In genomic region chr5:132064738-132065331, GRCh38 we compare ENCODE assay signal across 2 cellular contexts.
TF ChIP-seq lines count a peak whose summit lies in the region.

No MANE protein-coding gene starts in this region.

TF ChIP-seq in A549, 52 proteins besides CTCF, POLR2A, EP300 and RAD21:
- TF ChIP-seq SMC3 (IDR thresholded peaks at IDR 0.05) (peak; percentile 40; the same call in 2 of the 3 replicates), PHF8 (IDR thresholded peaks at IDR 0.05; ENCODE audit: borderline replicate concordance, low read depth) (no peak)

TF ChIP-seq in HepG2, 621 proteins besides CTCF, POLR2A, EP300 and RAD21 (continues in another document):
- TF ChIP-seq PBX3 (CRISPR knock-in tag; IDR thresholded peaks at IDR 0.05; ENCODE audit: borderline replicate concordance) (no peak), ZNF724P (CRISPR knock-in tag; IDR thresholded peaks at IDR 0.05; ENCODE audit: borderline replicate concordance) (no peak), CSRNP2 (CRISPR knock-in tag; conservative IDR thresholded peaks at IDR 0.05; ENCODE audit: low read depth) (no peak), ISL2 (CRISPR knock-in tag; IDR thresholded peaks at IDR 0.05) (no peak), ZNF275 (CRISPR knock-in tag; IDR thresholded peaks at IDR 0.05; ENCODE audit: borderline replicate concordance) (no peak), ZNF382 (CRISPR knock-in tag; IDR thresholded peaks at IDR 0.05; ENCODE audit: borderline replicate concordance) (no peak), ZNF678 (CRISPR knock-in tag; IDR thresholded peaks at IDR 0.05) (no peak), ZNF350 (CRISPR knock-in tag; IDR thresholded peaks at IDR 0.05; ENCODE audit: borderline replicate concordance, low read depth) (peak; percentile 39; the same call in 1 of the 2 replicates), GMEB2 (CRISPR knock-in tag; IDR thresholded peaks at IDR 0.05; ENCODE audit: low read depth) (no peak), ZNF792 (CRISPR knock-in tag; IDR thresholded peaks at IDR 0.05) (no peak), NR2C2 (CRISPR knock-in tag; IDR thresholded peaks at IDR 0.05; ENCODE audit: borderline replicate concordance) (no peak), ZNF367 (CRISPR knock-in tag; IDR thresholded peaks at IDR 0.05; ENCODE audit: borderline replicate concordance) (no peak), RBAK (CRISPR knock-in tag; IDR thresholded peaks at IDR 0.05) (no peak), GATAD1 (CRISPR knock-in tag; IDR thresholded peaks at IDR 0.05) (no peak), HIVEP1 (CRISPR knock-in tag; IDR thresholded peaks at IDR 0.05) (0 out of 2 replicates have a peak, but pooled peaks have one; percentile 17), ZNF580 (CRISPR knock-in tag; IDR thresholded peaks at IDR 0.05; ENCODE audit: borderline replicate concordance, low read depth) (no peak), ZNF790 (CRISPR knock-in tag; IDR thresholded peaks at IDR 0.05; ENCODE audit: borderline replicate concordance) (no peak), IKZF1 (IDR thresholded peaks at IDR 0.05) (no peak), ZNF318 (CRISPR knock-in tag; IDR thresholded peaks at IDR 0.05) (no peak)
- TF ChIP-seq, protein P1, sequence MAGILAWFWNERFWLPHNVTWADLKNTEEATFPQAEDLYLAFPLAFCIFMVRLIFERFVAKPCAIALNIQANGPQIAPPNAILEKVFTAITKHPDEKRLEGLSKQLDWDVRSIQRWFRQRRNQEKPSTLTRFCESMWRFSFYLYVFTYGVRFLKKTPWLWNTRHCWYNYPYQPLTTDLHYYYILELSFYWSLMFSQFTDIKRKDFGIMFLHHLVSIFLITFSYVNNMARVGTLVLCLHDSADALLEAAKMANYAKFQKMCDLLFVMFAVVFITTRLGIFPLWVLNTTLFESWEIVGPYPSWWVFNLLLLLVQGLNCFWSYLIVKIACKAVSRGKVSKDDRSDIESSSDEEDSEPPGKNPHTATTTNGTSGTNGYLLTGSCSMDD (CRISPR knock-in tag; IDR thresholded peaks at IDR 0.05) = no peak
- TF ChIP-seq, protein P2, sequence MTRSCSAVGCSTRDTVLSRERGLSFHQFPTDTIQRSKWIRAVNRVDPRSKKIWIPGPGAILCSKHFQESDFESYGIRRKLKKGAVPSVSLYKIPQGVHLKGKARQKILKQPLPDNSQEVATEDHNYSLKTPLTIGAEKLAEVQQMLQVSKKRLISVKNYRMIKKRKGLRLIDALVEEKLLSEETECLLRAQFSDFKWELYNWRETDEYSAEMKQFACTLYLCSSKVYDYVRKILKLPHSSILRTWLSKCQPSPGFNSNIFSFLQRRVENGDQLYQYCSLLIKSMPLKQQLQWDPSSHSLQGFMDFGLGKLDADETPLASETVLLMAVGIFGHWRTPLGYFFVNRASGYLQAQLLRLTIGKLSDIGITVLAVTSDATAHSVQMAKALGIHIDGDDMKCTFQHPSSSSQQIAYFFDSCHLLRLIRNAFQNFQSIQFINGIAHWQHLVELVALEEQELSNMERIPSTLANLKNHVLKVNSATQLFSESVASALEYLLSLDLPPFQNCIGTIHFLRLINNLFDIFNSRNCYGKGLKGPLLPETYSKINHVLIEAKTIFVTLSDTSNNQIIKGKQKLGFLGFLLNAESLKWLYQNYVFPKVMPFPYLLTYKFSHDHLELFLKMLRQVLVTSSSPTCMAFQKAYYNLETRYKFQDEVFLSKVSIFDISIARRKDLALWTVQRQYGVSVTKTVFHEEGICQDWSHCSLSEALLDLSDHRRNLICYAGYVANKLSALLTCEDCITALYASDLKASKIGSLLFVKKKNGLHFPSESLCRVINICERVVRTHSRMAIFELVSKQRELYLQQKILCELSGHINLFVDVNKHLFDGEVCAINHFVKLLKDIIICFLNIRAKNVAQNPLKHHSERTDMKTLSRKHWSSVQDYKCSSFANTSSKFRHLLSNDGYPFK (CRISPR knock-in tag; IDR thresholded peaks at IDR 0.05; ENCODE audit: borderline replicate concordance) = no peak
- TF ChIP-seq, protein P3, sequence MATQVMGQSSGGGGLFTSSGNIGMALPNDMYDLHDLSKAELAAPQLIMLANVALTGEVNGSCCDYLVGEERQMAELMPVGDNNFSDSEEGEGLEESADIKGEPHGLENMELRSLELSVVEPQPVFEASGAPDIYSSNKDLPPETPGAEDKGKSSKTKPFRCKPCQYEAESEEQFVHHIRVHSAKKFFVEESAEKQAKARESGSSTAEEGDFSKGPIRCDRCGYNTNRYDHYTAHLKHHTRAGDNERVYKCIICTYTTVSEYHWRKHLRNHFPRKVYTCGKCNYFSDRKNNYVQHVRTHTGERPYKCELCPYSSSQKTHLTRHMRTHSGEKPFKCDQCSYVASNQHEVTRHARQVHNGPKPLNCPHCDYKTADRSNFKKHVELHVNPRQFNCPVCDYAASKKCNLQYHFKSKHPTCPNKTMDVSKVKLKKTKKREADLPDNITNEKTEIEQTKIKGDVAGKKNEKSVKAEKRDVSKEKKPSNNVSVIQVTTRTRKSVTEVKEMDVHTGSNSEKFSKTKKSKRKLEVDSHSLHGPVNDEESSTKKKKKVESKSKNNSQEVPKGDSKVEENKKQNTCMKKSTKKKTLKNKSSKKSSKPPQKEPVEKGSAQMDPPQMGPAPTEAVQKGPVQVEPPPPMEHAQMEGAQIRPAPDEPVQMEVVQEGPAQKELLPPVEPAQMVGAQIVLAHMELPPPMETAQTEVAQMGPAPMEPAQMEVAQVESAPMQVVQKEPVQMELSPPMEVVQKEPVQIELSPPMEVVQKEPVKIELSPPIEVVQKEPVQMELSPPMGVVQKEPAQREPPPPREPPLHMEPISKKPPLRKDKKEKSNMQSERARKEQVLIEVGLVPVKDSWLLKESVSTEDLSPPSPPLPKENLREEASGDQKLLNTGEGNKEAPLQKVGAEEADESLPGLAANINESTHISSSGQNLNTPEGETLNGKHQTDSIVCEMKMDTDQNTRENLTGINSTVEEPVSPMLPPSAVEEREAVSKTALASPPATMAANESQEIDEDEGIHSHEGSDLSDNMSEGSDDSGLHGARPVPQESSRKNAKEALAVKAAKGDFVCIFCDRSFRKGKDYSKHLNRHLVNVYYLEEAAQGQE (IDR thresholded peaks at IDR 0.05; ENCODE audit: borderline replicate concordance in 1 of 2, low read depth in 1 of 2, low read length in 2 of 2) = no peak
